23 cellular contexts compared by ENCODE assay signal in the genomic region with DNA sequence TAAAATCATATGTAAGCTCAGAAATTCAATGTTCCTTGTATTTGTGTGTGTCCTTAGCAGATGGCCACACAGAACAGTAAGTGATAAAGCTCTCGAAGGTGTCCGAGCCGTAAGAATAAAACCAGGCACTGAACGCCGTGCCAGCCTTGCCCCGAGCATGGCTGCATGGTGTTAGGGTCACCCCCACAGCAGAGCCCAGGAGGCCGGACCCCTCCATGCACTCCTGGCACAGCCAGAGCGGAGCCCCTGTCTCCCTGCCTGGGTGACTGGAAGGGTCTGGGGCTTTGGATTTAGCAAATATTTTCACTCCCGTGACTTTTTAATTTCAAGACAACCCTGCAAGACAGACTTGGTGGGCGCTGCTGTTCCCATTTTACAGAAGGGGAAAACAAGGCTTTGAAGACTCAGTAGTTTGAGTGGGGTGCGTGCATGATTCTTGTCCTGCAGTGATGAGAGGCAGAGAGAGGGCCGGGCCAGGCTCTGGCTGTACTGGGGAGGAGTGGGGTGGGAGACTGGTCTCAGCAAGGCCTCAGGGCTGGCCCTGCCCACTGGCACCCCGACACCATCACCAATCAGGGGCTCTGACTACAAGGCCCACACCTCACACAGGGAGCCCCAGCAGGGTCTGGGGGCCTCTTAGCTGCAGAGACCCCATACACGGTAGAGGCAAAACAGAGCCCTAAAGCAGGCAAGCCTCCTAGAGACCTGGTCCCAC. TPM values are rescaled to one million over a fixed set of nuclear protein-coding genes. Genes with fewer than 3 reads are reported as not detected.
DNase-seq lines count a peak whose midpoint lies in the region; ATAC-seq and TF ChIP-seq lines count a peak whose summit lies in the region.
"Had no signal": no experiment of that assay in that cellular context is flagged by ENCODE, and none has a peak within 500 bp of the region (broad histone marks: within the 10 kb centered on the region; RNA-seq: fewer than 3 reads in every experiment).

No MANE protein-coding gene starts in this region.

- DNase-seq in activated effector memory CD4-positive, alpha-beta T cell treated with anti-CD3 and anti-CD28 coated beads, Interleukin-2, amount 50 U/mL, for 16 hours, result peak; percentile 44
- no peak for DNase-seq in activated effector memory CD4-positive, alpha-beta T cell treated with Interleukin-2 at 50 U/mL for 16 hours
- no peak for DNase-seq in heart right ventricle
- DNase-seq in neuronal stem cell (ENCODE audit: low spot score), result no peak
- peak; percentile 50 for DNase-seq in upper lobe of right lung
- no peak for DNase-seq in cerebellar cortex (ENCODE audit: low spot score)
- DNase-seq in NCI-H2196 (lab: John Stamatoyannopoulos, UW; ENCODE audit: unreplicated experiment), result no peak
- no peak for DNase-seq in SHP77 treated with DMSO at 0.1 percent for 48 hours (lab: John Stamatoyannopoulos, UW)
- DNase-seq: activated CD4-positive, alpha-beta memory T cell treated with anti-CD3 and anti-CD28 coated beads, Interleukin-2, amount 10 ng/mL, durations not matched to agents 7 days and 5 days; amniotic stem cell; islet precursor cell; mammary epithelial cell; NCI-H1105 treated with DMSO at 0.1 percent for 48 hours; NCI-H2029 treated with DMSO at 0.1 percent for 48 hours; NCI-H345; NCI-H82; stimulated activated CD4-positive, alpha-beta T cell treated with anti-CD3 and anti-CD28 coated beads, Interleukin-4, amount 100 ng/mL, for 4 hours; stimulated activated naive CD4-positive, alpha-beta T cell had no signal

- H3K4me2 ChIP-seq in neuronal stem cell (ENCODE audit: insufficient read depth, low read length, poor library complexity, severe bottlenecking), result no peak overlapping the region

- no peak overlapping the region for H3K23ac ChIP-seq in neuronal stem cell (ENCODE audit: low read depth, low read length, poor library complexity)

- H3K27me3 ChIP-seq in heart right ventricle (no peaks in the 10 kb centered on the region), neuronal stem cell (ENCODE audit: control insufficient read depth in 3 of 3, insufficient read depth in 3 of 3, low read depth in 1 of 3, low read length in 3 of 3) (peaks cover 0 to 28% (median 0%) of the 10 kb centered on the region in 3 experiments), upper lobe of right lung (no peaks in the 10 kb centered on the region)
- H3K27me3 ChIP-seq: breast epithelium, gastrocnemius medialis had no signal

- H2BK120ac ChIP-seq in neuronal stem cell (ENCODE audit: low read depth, low read length), result no peak overlapping the region

- H3K27ac ChIP-seq in heart right ventricle, result peak overlapping the region in 9 of 10 donors; percentile 59 to 87 (median 78)
- no peak overlapping the region for H3K27ac ChIP-seq in neuronal stem cell (replicated peaks; ENCODE audit: low read length)
- no peak overlapping the region for H3K27ac ChIP-seq in upper lobe of right lung
- H3K27ac ChIP-seq: breast epithelium, neutrophil had no signal

- H3K79me1 ChIP-seq in neuronal stem cell (ENCODE audit: low read depth, low read length), result peaks cover 3% of the 10 kb centered on the region

- ATAC-seq in heart right ventricle (peak in 1 of 8 donors; percentile 17), upper lobe of right lung (no peak)

- peaks cover 0 to 41% (median 7%) of the 10 kb centered on the region in 9 donors for H3K4me1 ChIP-seq in heart right ventricle
- H3K4me1 ChIP-seq in neuronal stem cell (ENCODE audit: control insufficient read depth in 2 of 2, insufficient read depth in 1 of 2, low read depth in 1 of 2, low read length in 2 of 2), result peaks cover 0 to 20% of the 10 kb centered on the region in 2 donors
- H3K4me1 ChIP-seq in upper lobe of right lung, result no peaks in the 10 kb centered on the region
- H3K4me1 ChIP-seq: breast epithelium had no signal

- H3K36me3 ChIP-seq in heart right ventricle (peaks cover 0 to 12% (median 0%) of the 10 kb centered on the region in 9 donors), neuronal stem cell (replicated peaks in 1 of 2; ENCODE audit: control insufficient read depth in 2 of 2, insufficient read depth in 2 of 2, low read length in 2 of 2) (no peaks in the 10 kb centered on the region), upper lobe of right lung (no peaks in the 10 kb centered on the region)
- H3K36me3 ChIP-seq: breast epithelium, gastrocnemius medialis, neutrophil had no signal

- intact Hi-C loops in heart right ventricle (cut with DNase I), result no loop called here
- intact Hi-C loops in upper lobe of right lung (cut with DNase I), result no loop called here

- no peak overlapping the region for H4K91ac ChIP-seq in neuronal stem cell (ENCODE audit: low read depth, low read length, poor library complexity)

- H3K9me3 ChIP-seq in heart right ventricle, result no peaks in the 10 kb centered on the region
- no peaks in the 10 kb centered on the region for H3K9me3 ChIP-seq in neuronal stem cell (replicated peaks in 1 of 2; ENCODE audit: control insufficient read depth in 2 of 2, insufficient read depth in 1 of 2, low read depth in 1 of 2, low read length in 2 of 2)
- H3K9me3 ChIP-seq in upper lobe of right lung, result no peaks in the 10 kb centered on the region
- H3K9me3 ChIP-seq: breast epithelium, gastrocnemius medialis, neutrophil had no signal

- H2AK5ac ChIP-seq in neuronal stem cell (ENCODE audit: low read depth, low read length), result no peak overlapping the region

- H3K9ac ChIP-seq in neuronal stem cell (ENCODE audit: low read depth, low read length, poor library complexity), result no peak overlapping the region

- H2BK5ac ChIP-seq in neuronal stem cell (ENCODE audit: low read length), result no peak overlapping the region

- H2BK15ac ChIP-seq in neuronal stem cell (ENCODE audit: low read length), result peak overlapping the region; percentile 14

- H3K14ac ChIP-seq in neuronal stem cell (ENCODE audit: low read length), result no peak overlapping the region

- no peak overlapping the region for H3K4ac ChIP-seq in neuronal stem cell (ENCODE audit: low read length)

- peak overlapping the region; percentile 91 for H2BK12ac ChIP-seq in neuronal stem cell (ENCODE audit: low read length)

- TF ChIP-seq CTCF in heart right ventricle (IDR thresholded peaks at IDR 0.05) (no peak), upper lobe of right lung (IDR thresholded peaks at IDR 0.05) (no peak)

- H3K4me3 ChIP-seq in heart right ventricle (no peak overlapping the region), neuronal stem cell (ENCODE audit: low read length in 2 of 2) (no peak overlapping the region), upper lobe of right lung (no peak overlapping the region)
- H3K4me3 ChIP-seq: breast epithelium, gastrocnemius medialis had no signal

- H3K18ac ChIP-seq in neuronal stem cell (ENCODE audit: low read length), result peak overlapping the region; percentile 90

- 84 to 86% methylated on average over 14 of the region's 14 CpGs for WGBS in heart right ventricle, 2 donors
- no CpG with 5 or more reads among the region's 14 CpGs for WGBS in neuronal stem cell (ENCODE audit: extremely low coverage in 2 of 2, insufficient read length in 2 of 2, insufficient replicate concordance in 1 of 2), 2 donors

- no peak overlapping the region for H2AFZ ChIP-seq in neuronal stem cell (ENCODE audit: low read length)

- no peak overlapping the region for H4K8ac ChIP-seq in neuronal stem cell (ENCODE audit: low read depth, low read length)

RNA-seq across cellular contexts. Expression of a gene that starts 39.4 kb away (rescaled TPM):
- 10 to 100 TPM; 11.4 to 30.6 (median 19.4) TPM for total RNA-seq in heart right ventricle
- 10 to 100 TPM in 1 of 2 donors, 1 to 10 TPM in 1; 3.0 to 20.9 TPM for polyA plus RNA-seq in heart right ventricle
- 2.8 TPM for polyA plus RNA-seq in neuronal stem cell (2013, experiment 1 of 2)
- 2.6 TPM for polyA plus RNA-seq in neuronal stem cell (2013, experiment 2 of 2)
- total RNA-seq in upper lobe of right lung, result 4.5 TPM
- total RNA-seq: A172, M059J, mammary epithelial cell had no signal
- polyA plus RNA-seq: mammary epithelial cell had no signal

Comparison
In these comparisons a context has a peak if more than half of its experiments do, and no peak if none do; other contexts are left out.
1. DNase-seq: peak in activated effector memory CD4-positive, alpha-beta T cell treated with anti-CD3 and anti-CD28 coated beads, Interleukin-2, amount 50 U/mL, for 16 hours (single experiment) and upper lobe of right lung (single experiment); none in activated effector memory CD4-positive, alpha-beta T cell treated with Interleukin-2 at 50 U/mL for 16 hours (single experiment), heart right ventricle (0 of 2), neuronal stem cell (single experiment), cerebellar cortex (single experiment), NCI-H2196 (single experiment) and SHP77 treated with DMSO at 0.1 percent for 48 hours (single experiment).
2. H3K27ac ChIP-seq: peak in heart right ventricle (9 of 10); none in neuronal stem cell (single experiment) and upper lobe of right lung (single experiment).